In genomic region chr6:109236140-109237081, GRCh38 we compare ENCODE assay signal across 1 cellular context.
TF ChIP-seq lines count a peak whose summit lies in the region.

No MANE protein-coding gene starts in this region.

TF ChIP-seq in K562, 482 proteins besides CTCF, POLR2A, EP300 and RAD21 (continued from another document and continues in another):
- no peak; the same call in 1 of the 2 replicates for TF ChIP-seq ZNF175 (CRISPR knock-in tag; IDR thresholded peaks at IDR 0.05; ENCODE audit: low read depth)
- TF ChIP-seq ATF7 (IDR thresholded peaks at IDR 0.05), result peak; percentile 13; the same call in 1 of the 2 replicates
- peak; percentile 79 for TF ChIP-seq GATA2 (CRISPR knock-in tag; IDR thresholded peaks at IDR 0.05)
- TF ChIP-seq NKRF (IDR thresholded peaks at IDR 0.05; ENCODE audit: borderline replicate concordance), result no peak
- TF ChIP-seq TFAP4 (CRISPR knock-in tag; IDR thresholded peaks at IDR 0.05; ENCODE audit: borderline replicate concordance), result peak; percentile 84
- TF ChIP-seq KAT7 (CRISPR knock-in tag; IDR thresholded peaks at IDR 0.05; ENCODE audit: borderline replicate concordance), result 0 out of 2 replicates have a peak, but pooled peaks have one; percentile 71
- no peak for TF ChIP-seq ATF1 (CRISPR knock-in tag; IDR thresholded peaks at IDR 0.05)
- TF ChIP-seq ATF1 (tag; IDR thresholded peaks at IDR 0.05), result peak; percentile 48; the same call in 1 of the 2 replicates
- 0 out of 4 replicates have a peak, but pooled peaks of 1 of the 2 experiments have one; percentile 47 for TF ChIP-seq MLX (CRISPR knock-in tag; conservative IDR thresholded peaks at IDR 0.05)
- no peak for TF ChIP-seq STAT5B (CRISPR knock-in tag; IDR thresholded peaks at IDR 0.05)
- TF ChIP-seq NFIC (IDR thresholded peaks at IDR 0.05), result peak; percentile 49; the same call in 1 of the 2 replicates
- 0 out of 2 replicates have a peak, but pooled peaks have one; percentile 60 for TF ChIP-seq FOXK1 (CRISPR knock-in tag; IDR thresholded peaks at IDR 0.05; ENCODE audit: borderline replicate concordance)
- TF ChIP-seq FOXA3 (CRISPR knock-in tag; conservative IDR thresholded peaks at IDR 0.05 in 1 of 2, IDR thresholded peaks at IDR 0.05 in 1 of 2), result peak; percentile 12 to 78; a peak in 2 of 4 replicates
- 0 out of 2 replicates have a peak, but pooled peaks have one; percentile 7 for TF ChIP-seq ZNF764 (CRISPR knock-in tag; IDR thresholded peaks at IDR 0.05; ENCODE audit: low read depth)
- TF ChIP-seq STAT6 (CRISPR knock-in tag; IDR thresholded peaks at IDR 0.05), result no peak
- TF ChIP-seq KDM2B (CRISPR knock-in tag; IDR thresholded peaks at IDR 0.05), result no peak
- TF ChIP-seq, protein P1, sequence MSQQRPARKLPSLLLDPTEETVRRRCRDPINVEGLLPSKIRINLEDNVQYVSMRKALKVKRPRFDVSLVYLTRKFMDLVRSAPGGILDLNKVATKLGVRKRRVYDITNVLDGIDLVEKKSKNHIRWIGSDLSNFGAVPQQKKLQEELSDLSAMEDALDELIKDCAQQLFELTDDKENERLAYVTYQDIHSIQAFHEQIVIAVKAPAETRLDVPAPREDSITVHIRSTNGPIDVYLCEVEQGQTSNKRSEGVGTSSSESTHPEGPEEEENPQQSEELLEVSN (IDR thresholded peaks at IDR 0.05; ENCODE audit: borderline replicate concordance in 1 of 2, extremely low read depth in 1 of 2, insufficient read depth in 1 of 2, insufficient read length in 1 of 2, low read depth in 1 of 2, low read length in 1 of 2, poor library complexity in 1 of 2, severe bottlenecking in 1 of 2), result peak; percentile 57 to 71
- TF ChIP-seq ZNF133 (CRISPR knock-in tag; IDR thresholded peaks at IDR 0.05), result 0 out of 2 replicates have a peak, but pooled peaks have one; percentile 40
- TF ChIP-seq YY1 (IDR thresholded peaks at IDR 0.05; ENCODE audit: borderline replicate concordance in 1 of 3, control insufficient read depth in 1 of 3, extremely low read depth in 1 of 3, insufficient read depth in 3 of 3, insufficient read length in 1 of 3, insufficient replicate concordance in 2 of 3, low read depth in 1 of 3, low read length in 2 of 3), result peak in 1 of 3 experiments; percentile 35
- peak; percentile 6; the same call in 1 of the 2 replicates for TF ChIP-seq EP400 (IDR thresholded peaks at IDR 0.05)
- TF ChIP-seq ZNF311 (CRISPR knock-in tag; IDR thresholded peaks at IDR 0.05), result no peak
- peak; percentile 22; the same call in 1 of the 2 replicates for TF ChIP-seq NCOA1 (IDR thresholded peaks at IDR 0.05; ENCODE audit: low read depth)
- TF ChIP-seq EHMT2 (IDR thresholded peaks at IDR 0.05), result 0 out of 2 replicates have a peak, but pooled peaks have one; percentile 10
- no peak for TF ChIP-seq ZNF696 (CRISPR knock-in tag; conservative IDR thresholded peaks at IDR 0.05)
- TF ChIP-seq CTBP1 (IDR thresholded peaks at IDR 0.05; ENCODE audit: borderline replicate concordance), result peak; percentile 82
- TF ChIP-seq RB1 (IDR thresholded peaks at IDR 0.05; ENCODE audit: low read depth), result peak; percentile 16; the same call in 1 of the 2 replicates
- 0 out of 2 replicates have a peak, but pooled peaks have one; percentile 36 for TF ChIP-seq POLR2G (IDR thresholded peaks at IDR 0.05; ENCODE audit: low read depth, low read length)
- peak; percentile 73 for TF ChIP-seq TEAD4 (IDR thresholded peaks at IDR 0.05; ENCODE audit: low read length)
- TF ChIP-seq TEAD4 (CRISPR knock-in tag; IDR thresholded peaks at IDR 0.05; ENCODE audit: borderline replicate concordance), result no peak
- 0 out of 2 replicates have a peak, but pooled peaks have one; percentile 3 for TF ChIP-seq ETV1 (tag; conservative IDR thresholded peaks at IDR 0.05; ENCODE audit: low read depth)
- TF ChIP-seq TAF9B (IDR thresholded peaks at IDR 0.05; ENCODE audit: partially characterized antibody), result peak; percentile 22
- no peak for TF ChIP-seq ZNF431 (CRISPR knock-in tag; IDR thresholded peaks at IDR 0.05)
- TF ChIP-seq SAFB2 (IDR thresholded peaks at IDR 0.05; ENCODE audit: borderline replicate concordance, low read depth, low read length, severe bottlenecking), result no peak
- TF ChIP-seq, protein P2, sequence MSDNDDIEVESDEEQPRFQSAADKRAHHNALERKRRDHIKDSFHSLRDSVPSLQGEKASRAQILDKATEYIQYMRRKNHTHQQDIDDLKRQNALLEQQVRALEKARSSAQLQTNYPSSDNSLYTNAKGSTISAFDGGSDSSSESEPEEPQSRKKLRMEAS (CRISPR knock-in tag; IDR thresholded peaks at IDR 0.05), result peak; percentile 78
- TF ChIP-seq HDGF (IDR thresholded peaks at IDR 0.05), result peak; percentile 15; the same call in 1 of the 2 replicates
- 0 out of 2 replicates have a peak, but pooled peaks have one; percentile 23 for TF ChIP-seq JUN (IDR thresholded peaks at IDR 0.05; ENCODE audit: borderline replicate concordance, low read depth, low read length)
- TF ChIP-seq JUN (CRISPR knock-in tag; IDR thresholded peaks at IDR 0.05; ENCODE audit: borderline replicate concordance), result no peak
- 0 out of 4 replicates have a peak, but pooled peaks of 1 of the 2 experiments have one; percentile 10 for TF ChIP-seq HDAC1 (IDR thresholded peaks at IDR 0.05)
- TF ChIP-seq NR2C2 (CRISPR knock-in tag; IDR thresholded peaks at IDR 0.05), result no peak
- TF ChIP-seq NR2C2 (tag; IDR thresholded peaks at IDR 0.05), result peak; percentile 6; the same call in 1 of the 2 replicates
- TF ChIP-seq MYC (IDR thresholded peaks at IDR 0.05; ENCODE audit: low read depth, low read length), result peak; percentile 77
- TF ChIP-seq MYC (CRISPR knock-in tag; IDR thresholded peaks at IDR 0.05; ENCODE audit: borderline replicate concordance, low read depth), result no peak
- 0 out of 2 replicates have a peak, but pooled peaks have one; percentile 31 for TF ChIP-seq ZNF134 (CRISPR knock-in tag; conservative IDR thresholded peaks at IDR 0.05)
- 0 out of 2 replicates have a peak, but pooled peaks have one; percentile 3 for TF ChIP-seq THRB (CRISPR knock-in tag; conservative IDR thresholded peaks at IDR 0.05)
- 0 out of 2 replicates have a peak, but pooled peaks have one; percentile 32 for TF ChIP-seq RNF2 (IDR thresholded peaks at IDR 0.05)
- TF ChIP-seq CBFA2T2 (conservative IDR thresholded peaks at IDR 0.05), result peak; percentile 83
- TF ChIP-seq, protein P3, sequence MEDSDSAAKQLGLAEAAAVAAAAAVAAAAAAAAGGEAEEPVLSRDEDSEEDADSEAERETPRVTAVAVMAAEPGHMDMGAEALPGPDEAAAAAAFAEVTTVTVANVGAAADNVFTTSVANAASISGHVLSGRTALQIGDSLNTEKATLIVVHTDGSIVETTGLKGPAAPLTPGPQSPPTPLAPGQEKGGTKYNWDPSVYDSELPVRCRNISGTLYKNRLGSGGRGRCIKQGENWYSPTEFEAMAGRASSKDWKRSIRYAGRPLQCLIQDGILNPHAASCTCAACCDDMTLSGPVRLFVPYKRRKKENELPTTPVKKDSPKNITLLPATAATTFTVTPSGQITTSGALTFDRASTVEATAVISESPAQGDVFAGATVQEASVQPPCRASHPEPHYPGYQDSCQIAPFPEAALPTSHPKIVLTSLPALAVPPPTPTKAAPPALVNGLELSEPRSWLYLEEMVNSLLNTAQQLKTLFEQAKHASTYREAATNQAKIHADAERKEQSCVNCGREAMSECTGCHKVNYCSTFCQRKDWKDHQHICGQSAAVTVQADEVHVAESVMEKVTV (CRISPR knock-in tag; IDR thresholded peaks at IDR 0.05), result peak; percentile 56; the same call in 1 of the 2 replicates
- no peak for TF ChIP-seq SRSF1 (IDR thresholded peaks at IDR 0.05; ENCODE audit: low read depth, low read length)
- no peak for TF ChIP-seq FUS (optimal IDR thresholded peaks at IDR 0.05; ENCODE audit: low read depth, low read length)
- TF ChIP-seq IRF1 (CRISPR knock-in tag; IDR thresholded peaks at IDR 0.05; ENCODE audit: borderline replicate concordance), result no peak
- TF ChIP-seq, protein P4, sequence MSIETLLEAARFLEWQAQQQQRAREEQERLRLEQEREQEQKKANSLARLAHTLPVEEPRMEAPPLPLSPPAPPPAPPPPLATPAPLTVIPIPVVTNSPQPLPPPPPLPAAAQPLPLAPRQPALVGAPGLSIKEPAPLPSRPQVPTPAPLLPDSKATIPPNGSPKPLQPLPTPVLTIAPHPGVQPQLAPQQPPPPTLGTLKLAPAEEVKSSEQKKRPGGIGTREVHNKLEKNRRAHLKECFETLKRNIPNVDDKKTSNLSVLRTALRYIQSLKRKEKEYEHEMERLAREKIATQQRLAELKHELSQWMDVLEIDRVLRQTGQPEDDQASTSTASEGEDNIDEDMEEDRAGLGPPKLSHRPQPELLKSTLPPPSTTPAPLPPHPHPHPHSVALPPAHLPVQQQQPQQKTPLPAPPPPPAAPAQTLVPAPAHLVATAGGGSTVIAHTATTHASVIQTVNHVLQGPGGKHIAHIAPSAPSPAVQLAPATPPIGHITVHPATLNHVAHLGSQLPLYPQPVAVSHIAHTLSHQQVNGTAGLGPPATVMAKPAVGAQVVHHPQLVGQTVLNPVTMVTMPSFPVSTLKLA (conservative IDR thresholded peaks at IDR 0.05), result 0 out of 4 replicates have a peak, but pooled peaks of 1 of the 2 experiments have one; percentile 10
- peak; percentile 86 for TF ChIP-seq CTCFL (IDR thresholded peaks at IDR 0.05; ENCODE audit: borderline replicate concordance, insufficient read depth, low read depth, low read length, poor library complexity, severe bottlenecking)
